ENCODE assay signal across 1 cellular context in the genomic region with DNA sequence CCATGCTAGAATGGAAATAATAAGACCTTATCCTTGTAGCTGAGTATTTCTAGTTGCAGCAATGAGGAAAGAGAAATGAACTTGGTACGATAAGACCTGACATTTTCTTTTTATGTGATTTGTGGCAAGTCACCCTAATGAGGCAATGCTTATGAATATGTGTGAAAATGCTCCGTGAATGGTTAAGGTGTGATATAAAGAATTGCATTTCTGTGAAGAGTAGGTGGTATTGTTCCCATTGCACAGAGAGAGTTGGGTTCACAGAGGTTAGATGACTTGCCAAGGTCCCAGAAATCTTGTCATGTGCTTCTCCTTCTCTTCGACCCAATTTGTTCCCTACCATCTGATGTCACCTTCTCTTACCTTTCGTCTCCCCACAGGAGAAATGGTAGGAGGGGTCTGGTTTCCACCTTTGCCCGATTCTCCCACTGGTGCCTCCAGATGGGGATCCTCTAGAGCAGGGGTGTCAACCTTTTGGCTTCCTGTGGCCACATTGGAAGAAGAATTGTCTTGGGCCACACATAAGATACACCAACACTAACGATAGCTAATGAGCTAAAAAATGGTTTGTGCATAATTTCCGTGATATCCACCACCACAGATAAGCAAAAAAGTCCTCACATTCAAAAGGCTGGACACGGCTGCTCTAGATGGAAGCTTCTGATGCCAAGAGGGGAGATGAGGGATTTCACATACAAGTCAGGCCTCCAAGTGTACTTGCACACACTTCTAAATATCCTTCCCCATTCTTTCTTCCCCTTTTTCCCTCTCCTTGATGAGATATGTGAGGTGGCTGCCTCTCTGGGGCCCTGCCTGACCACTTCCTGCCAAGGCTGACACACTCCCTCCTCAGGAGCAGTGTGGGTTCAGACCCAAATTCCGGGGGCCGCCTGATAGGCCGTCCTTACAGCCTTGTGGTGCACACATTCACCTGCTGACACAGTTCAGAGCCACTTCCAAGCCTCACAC.
A peak's percentile ranks its signal among the peaks of the same experiment; 100 is the strongest.
TF ChIP-seq lines count a peak whose summit lies in the region.

No MANE protein-coding gene starts in this region.

TF ChIP-seq in GM12878, 131 proteins besides CTCF, POLR2A, EP300 and RAD21 (continued from another document and continues in another):
- TF ChIP-seq, protein P1, sequence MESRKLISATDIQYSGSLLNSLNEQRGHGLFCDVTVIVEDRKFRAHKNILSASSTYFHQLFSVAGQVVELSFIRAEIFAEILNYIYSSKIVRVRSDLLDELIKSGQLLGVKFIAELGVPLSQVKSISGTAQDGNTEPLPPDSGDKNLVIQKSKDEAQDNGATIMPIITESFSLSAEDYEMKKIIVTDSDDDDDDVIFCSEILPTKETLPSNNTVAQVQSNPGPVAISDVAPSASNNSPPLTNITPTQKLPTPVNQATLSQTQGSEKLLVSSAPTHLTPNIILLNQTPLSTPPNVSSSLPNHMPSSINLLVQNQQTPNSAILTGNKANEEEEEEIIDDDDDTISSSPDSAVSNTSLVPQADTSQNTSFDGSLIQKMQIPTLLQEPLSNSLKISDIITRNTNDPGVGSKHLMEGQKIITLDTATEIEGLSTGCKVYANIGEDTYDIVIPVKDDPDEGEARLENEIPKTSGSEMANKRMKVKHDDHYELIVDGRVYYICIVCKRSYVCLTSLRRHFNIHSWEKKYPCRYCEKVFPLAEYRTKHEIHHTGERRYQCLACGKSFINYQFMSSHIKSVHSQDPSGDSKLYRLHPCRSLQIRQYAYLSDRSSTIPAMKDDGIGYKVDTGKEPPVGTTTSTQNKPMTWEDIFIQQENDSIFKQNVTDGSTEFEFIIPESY (IDR thresholded peaks at IDR 0.05), result no peak; the same call in 1 of the 2 replicates
- TF ChIP-seq FOXK2 (IDR thresholded peaks at IDR 0.05) (no peak), ZBED1 (IDR thresholded peaks at IDR 0.05; ENCODE audit: borderline replicate concordance) (no peak), SMARCA5 (IDR thresholded peaks at IDR 0.05) (no peak; the same call in none of the 2 replicates), CBX3 (IDR thresholded peaks at IDR 0.05; ENCODE audit: borderline replicate concordance, low read depth) (no peak), YY1 (IDR thresholded peaks at IDR 0.05; ENCODE audit: low read depth, low read length) (0 out of 2 replicates have a peak, but pooled peaks have one; percentile 22), RFX5 (IDR thresholded peaks at IDR 0.05; ENCODE audit: low read depth, low read length) (no peak), NRF1 (conservative IDR thresholded peaks at IDR 0.05; ENCODE audit: low read depth, low read length) (no peak), SREBF1 (IDR thresholded peaks at IDR 0.05; ENCODE audit: low read length) (no peak), POLR2AphosphoS5 (IDR thresholded peaks at IDR 0.05; ENCODE audit: low read length) (no peak), SMC3 (IDR thresholded peaks at IDR 0.05; ENCODE audit: borderline replicate concordance, low read length) (0 out of 2 replicates have a peak, but pooled peaks have one; percentile 1), TCF7 (IDR thresholded peaks at IDR 0.05; ENCODE audit: borderline replicate concordance) (no peak), TARDBP (IDR thresholded peaks at IDR 0.05; ENCODE audit: borderline replicate concordance) (no peak), CBFB (IDR thresholded peaks at IDR 0.05; ENCODE audit: low read depth) (peak; percentile 67; the same call in 1 of the 2 replicates), CBX5 (IDR thresholded peaks at IDR 0.05; ENCODE audit: low read depth) (no peak), PAX5 (IDR thresholded peaks at IDR 0.05; ENCODE audit: borderline replicate concordance, low read depth, low read length) (no peak), NFIC (IDR thresholded peaks at IDR 0.05; ENCODE audit: low read depth, low read length) (peak; percentile 59), CHD1 (IDR thresholded peaks at IDR 0.05; ENCODE audit: low read depth, low read length) (no peak), ZSCAN29 (IDR thresholded peaks at IDR 0.05) (peak; percentile 42; the same call in 1 of the 2 replicates), MEF2B (IDR thresholded peaks at IDR 0.05; ENCODE audit: partially characterized antibody, poor library complexity, severe bottlenecking) (peak; percentile 49), MTA3 (IDR thresholded peaks at IDR 0.05; ENCODE audit: borderline replicate concordance, low read length) (peak; percentile 56; the same call in 1 of the 2 replicates), CHD4 (IDR thresholded peaks at IDR 0.05) (no peak), KAT2A (conservative IDR thresholded peaks at IDR 0.05; ENCODE audit: control insufficient read depth, low read depth, low read length) (no peak)
- TF ChIP-seq, protein P2, sequence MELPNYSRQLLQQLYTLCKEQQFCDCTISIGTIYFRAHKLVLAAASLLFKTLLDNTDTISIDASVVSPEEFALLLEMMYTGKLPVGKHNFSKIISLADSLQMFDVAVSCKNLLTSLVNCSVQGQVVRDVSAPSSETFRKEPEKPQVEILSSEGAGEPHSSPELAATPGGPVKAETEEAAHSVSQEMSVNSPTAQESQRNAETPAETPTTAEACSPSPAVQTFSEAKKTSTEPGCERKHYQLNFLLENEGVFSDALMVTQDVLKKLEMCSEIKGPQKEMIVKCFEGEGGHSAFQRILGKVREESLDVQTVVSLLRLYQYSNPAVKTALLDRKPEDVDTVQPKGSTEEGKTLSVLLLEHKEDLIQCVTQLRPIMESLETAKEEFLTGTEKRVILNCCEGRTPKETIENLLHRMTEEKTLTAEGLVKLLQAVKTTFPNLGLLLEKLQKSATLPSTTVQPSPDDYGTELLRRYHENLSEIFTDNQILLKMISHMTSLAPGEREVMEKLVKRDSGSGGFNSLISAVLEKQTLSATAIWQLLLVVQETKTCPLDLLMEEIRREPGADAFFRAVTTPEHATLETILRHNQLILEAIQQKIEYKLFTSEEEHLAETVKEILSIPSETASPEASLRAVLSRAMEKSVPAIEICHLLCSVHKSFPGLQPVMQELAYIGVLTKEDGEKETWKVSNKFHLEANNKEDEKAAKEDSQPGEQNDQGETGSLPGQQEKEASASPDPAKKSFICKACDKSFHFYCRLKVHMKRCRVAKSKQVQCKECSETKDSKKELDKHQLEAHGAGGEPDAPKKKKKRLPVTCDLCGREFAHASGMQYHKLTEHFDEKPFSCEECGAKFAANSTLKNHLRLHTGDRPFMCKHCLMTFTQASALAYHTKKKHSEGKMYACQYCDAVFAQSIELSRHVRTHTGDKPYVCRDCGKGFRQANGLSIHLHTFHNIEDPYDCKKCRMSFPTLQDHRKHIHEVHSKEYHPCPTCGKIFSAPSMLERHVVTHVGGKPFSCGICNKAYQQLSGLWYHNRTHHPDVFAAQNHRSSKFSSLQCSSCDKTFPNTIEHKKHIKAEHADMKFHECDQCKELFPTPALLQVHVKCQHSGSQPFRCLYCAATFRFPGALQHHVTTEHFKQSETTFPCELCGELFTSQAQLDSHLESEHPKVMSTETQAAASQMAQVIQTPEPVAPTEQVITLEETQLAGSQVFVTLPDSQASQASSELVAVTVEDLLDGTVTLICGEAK (IDR thresholded peaks at IDR 0.05; ENCODE audit: borderline replicate concordance), result no peak; the same call in 1 of the 2 replicates
- TF ChIP-seq, protein P3, sequence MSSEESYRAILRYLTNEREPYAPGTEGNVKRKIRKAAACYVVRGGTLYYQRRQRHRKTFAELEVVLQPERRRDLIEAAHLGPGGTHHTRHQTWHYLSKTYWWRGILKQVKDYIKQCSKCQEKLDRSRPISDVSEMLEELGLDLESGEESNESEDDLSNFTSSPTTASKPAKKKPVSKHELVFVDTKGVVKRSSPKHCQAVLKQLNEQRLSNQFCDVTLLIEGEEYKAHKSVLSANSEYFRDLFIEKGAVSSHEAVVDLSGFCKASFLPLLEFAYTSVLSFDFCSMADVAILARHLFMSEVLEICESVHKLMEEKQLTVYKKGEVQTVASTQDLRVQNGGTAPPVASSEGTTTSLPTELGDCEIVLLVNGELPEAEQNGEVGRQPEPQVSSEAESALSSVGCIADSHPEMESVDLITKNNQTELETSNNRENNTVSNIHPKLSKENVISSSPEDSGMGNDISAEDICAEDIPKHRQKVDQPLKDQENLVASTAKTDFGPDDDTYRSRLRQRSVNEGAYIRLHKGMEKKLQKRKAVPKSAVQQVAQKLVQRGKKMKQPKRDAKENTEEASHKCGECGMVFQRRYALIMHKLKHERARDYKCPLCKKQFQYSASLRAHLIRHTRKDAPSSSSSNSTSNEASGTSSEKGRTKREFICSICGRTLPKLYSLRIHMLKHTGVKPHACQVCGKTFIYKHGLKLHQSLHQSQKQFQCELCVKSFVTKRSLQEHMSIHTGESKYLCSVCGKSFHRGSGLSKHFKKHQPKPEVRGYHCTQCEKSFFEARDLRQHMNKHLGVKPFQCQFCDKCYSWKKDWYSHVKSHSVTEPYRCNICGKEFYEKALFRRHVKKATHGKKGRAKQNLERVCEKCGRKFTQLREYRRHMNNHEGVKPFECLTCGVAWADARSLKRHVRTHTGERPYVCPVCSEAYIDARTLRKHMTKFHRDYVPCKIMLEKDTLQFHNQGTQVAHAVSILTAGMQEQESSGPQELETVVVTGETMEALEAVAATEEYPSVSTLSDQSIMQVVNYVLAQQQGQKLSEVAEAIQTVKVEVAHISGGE (CRISPR knock-in tag; IDR thresholded peaks at IDR 0.05), result no peak
- TF ChIP-seq, protein P4, sequence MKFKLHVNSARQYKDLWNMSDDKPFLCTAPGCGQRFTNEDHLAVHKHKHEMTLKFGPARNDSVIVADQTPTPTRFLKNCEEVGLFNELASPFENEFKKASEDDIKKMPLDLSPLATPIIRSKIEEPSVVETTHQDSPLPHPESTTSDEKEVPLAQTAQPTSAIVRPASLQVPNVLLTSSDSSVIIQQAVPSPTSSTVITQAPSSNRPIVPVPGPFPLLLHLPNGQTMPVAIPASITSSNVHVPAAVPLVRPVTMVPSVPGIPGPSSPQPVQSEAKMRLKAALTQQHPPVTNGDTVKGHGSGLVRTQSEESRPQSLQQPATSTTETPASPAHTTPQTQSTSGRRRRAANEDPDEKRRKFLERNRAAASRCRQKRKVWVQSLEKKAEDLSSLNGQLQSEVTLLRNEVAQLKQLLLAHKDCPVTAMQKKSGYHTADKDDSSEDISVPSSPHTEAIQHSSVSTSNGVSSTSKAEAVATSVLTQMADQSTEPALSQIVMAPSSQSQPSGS (IDR thresholded peaks at IDR 0.05; ENCODE audit: low read length), result peak; percentile 50; the same call in 1 of the 2 replicates
- TF ChIP-seq, protein P5, sequence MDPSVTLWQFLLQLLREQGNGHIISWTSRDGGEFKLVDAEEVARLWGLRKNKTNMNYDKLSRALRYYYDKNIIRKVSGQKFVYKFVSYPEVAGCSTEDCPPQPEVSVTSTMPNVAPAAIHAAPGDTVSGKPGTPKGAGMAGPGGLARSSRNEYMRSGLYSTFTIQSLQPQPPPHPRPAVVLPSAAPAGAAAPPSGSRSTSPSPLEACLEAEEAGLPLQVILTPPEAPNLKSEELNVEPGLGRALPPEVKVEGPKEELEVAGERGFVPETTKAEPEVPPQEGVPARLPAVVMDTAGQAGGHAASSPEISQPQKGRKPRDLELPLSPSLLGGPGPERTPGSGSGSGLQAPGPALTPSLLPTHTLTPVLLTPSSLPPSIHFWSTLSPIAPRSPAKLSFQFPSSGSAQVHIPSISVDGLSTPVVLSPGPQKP (IDR thresholded peaks at IDR 0.05; ENCODE audit: low read depth, low read length), result no peak
- TF ChIP-seq, protein P6, sequence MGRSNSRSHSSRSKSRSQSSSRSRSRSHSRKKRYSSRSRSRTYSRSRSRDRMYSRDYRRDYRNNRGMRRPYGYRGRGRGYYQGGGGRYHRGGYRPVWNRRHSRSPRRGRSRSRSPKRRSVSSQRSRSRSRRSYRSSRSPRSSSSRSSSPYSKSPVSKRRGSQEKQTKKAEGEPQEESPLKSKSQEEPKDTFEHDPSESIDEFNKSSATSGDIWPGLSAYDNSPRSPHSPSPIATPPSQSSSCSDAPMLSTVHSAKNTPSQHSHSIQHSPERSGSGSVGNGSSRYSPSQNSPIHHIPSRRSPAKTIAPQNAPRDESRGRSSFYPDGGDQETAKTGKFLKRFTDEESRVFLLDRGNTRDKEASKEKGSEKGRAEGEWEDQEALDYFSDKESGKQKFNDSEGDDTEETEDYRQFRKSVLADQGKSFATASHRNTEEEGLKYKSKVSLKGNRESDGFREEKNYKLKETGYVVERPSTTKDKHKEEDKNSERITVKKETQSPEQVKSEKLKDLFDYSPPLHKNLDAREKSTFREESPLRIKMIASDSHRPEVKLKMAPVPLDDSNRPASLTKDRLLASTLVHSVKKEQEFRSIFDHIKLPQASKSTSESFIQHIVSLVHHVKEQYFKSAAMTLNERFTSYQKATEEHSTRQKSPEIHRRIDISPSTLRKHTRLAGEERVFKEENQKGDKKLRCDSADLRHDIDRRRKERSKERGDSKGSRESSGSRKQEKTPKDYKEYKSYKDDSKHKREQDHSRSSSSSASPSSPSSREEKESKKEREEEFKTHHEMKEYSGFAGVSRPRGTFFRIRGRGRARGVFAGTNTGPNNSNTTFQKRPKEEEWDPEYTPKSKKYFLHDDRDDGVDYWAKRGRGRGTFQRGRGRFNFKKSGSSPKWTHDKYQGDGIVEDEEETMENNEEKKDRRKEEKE (IDR thresholded peaks at IDR 0.05), result no peak
- TF ChIP-seq, protein P7, sequence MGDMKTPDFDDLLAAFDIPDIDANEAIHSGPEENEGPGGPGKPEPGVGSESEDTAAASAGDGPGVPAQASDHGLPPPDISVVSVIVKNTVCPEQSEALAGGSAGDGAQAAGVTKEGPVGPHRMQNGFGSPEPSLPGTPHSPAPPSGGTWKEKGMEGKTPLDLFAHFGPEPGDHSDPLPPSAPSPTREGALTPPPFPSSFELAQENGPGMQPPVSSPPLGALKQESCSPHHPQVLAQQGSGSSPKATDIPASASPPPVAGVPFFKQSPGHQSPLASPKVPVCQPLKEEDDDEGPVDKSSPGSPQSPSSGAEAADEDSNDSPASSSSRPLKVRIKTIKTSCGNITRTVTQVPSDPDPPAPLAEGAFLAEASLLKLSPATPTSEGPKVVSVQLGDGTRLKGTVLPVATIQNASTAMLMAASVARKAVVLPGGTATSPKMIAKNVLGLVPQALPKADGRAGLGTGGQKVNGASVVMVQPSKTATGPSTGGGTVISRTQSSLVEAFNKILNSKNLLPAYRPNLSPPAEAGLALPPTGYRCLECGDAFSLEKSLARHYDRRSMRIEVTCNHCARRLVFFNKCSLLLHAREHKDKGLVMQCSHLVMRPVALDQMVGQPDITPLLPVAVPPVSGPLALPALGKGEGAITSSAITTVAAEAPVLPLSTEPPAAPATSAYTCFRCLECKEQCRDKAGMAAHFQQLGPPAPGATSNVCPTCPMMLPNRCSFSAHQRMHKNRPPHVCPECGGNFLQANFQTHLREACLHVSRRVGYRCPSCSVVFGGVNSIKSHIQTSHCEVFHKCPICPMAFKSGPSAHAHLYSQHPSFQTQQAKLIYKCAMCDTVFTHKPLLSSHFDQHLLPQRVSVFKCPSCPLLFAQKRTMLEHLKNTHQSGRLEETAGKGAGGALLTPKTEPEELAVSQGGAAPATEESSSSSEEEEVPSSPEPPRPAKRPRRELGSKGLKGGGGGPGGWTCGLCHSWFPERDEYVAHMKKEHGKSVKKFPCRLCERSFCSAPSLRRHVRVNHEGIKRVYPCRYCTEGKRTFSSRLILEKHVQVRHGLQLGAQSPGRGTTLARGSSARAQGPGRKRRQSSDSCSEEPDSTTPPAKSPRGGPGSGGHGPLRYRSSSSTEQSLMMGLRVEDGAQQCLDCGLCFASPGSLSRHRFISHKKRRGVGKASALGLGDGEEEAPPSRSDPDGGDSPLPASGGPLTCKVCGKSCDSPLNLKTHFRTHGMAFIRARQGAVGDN (IDR thresholded peaks at IDR 0.05), result peak; percentile 86
